In the genomic region with DNA sequence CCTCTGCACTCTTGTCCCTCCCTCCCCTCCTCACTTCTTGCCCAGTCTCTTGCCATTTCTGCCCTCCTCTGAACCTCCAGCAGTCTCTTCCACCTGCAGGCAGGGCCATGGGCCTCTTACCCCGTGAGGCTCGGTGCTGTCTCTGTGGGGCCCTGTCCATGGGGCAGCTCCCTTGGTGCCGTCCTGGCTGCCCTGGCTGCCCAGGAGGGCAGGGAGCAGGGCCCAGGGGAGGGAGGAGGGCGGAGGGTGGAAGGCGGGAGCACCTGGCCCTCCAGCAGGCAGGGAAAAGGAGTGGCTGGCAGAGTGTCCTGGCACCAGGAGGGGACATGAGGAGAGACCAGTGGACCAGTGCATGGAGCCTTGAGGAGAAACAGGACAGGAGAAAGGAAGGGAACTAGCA, we compare ENCODE assay signal across 12 cellular contexts. TPM values are rescaled to one million over a fixed set of nuclear protein-coding genes. Genes with fewer than 3 reads are reported as not detected.
A peak's percentile ranks its signal among the peaks of the same experiment; 100 is the strongest.
DNase-seq lines count a peak whose midpoint lies in the region; ATAC-seq, FAIRE-seq and TF ChIP-seq lines count a peak whose summit lies in the region.
"Had no signal": no experiment of that assay in that cellular context is flagged by ENCODE, and none has a peak within 500 bp of the region (broad histone marks: within the 10 kb centered on the region; RNA-seq: fewer than 3 reads in every experiment).

A gene (minus strand): TSS at position 198 of the 400 bp plus-strand sequence. CDS start 38 bp downstream, at position 160.

- H3K9me3 Mint-ChIP-seq in activated CD4-positive, alpha-beta T cell treated with anti-CD3 and anti-CD28 coated beads, Interleukin-2, amount 10 ng/mL, durations not matched to agents 24 days and 14 days = no peaks in the 10 kb centered on the region
- H3K9me3 Mint-ChIP-seq in WTC11 = no peaks in the 10 kb centered on the region

- H3K36me3 ChIP-seq in keratinocyte (ENCODE audit: control insufficient read depth in 2 of 2, extremely low read depth in 1 of 2, insufficient read depth in 2 of 2, low read length in 2 of 2) (no peaks in the 10 kb centered on the region), suprapubic skin (no peaks in the 10 kb centered on the region)
- H3K36me3 ChIP-seq: gastroesophageal sphincter had no signal

- peak within 1 kb of the TSS; percentile 33 for H3K4me3 Mint-ChIP-seq in activated CD4-positive, alpha-beta T cell treated with anti-CD3 and anti-CD28 coated beads, Interleukin-2, amount 10 ng/mL, durations not matched to agents 24 days and 14 days
- H3K4me3 Mint-ChIP-seq in WTC11 = no peak within 1 kb of the TSS

- peaks cover 62% of the 10 kb centered on the region for H3K4me1 Mint-ChIP-seq in activated CD4-positive, alpha-beta T cell treated with anti-CD3 and anti-CD28 coated beads, Interleukin-2, amount 10 ng/mL, durations not matched to agents 24 days and 14 days
- H3K4me1 Mint-ChIP-seq in WTC11 = peaks cover 38% of the 10 kb centered on the region

- peak; percentile 54 for DNase-seq in activated CD4-positive, alpha-beta T cell treated with anti-CD3 and anti-CD28 coated beads, Interleukin-2, amount 10 ng/mL, durations not matched to agents 24 days and 14 days
- no peak for DNase-seq in activated CD4-positive, alpha-beta T cell treated with anti-CD3 and anti-CD28 coated beads, Interleukin-2, amount 50 U/mL, for 4 hours
- no peak for DNase-seq in WTC11 (ENCODE audit: low spot score)
- no peak for DNase-seq in keratinocyte (ENCODE audit: low read depth, low spot score)
- DNase-seq in suprapubic skin (ENCODE audit: low spot score in 2 of 2) = no peak
- no peak for DNase-seq in NCI-H128 (lab: John Stamatoyannopoulos, UW; ENCODE audit: unreplicated experiment)
- no peak for DNase-seq in H4 (ENCODE audit: low spot score)
- DNase-seq: NCI-H226 had no signal

- H3K27ac Mint-ChIP-seq in activated CD4-positive, alpha-beta T cell treated with anti-CD3 and anti-CD28 coated beads, Interleukin-2, amount 10 ng/mL, durations not matched to agents 24 days and 14 days = peak within 1 kb of the TSS; percentile 72
- H3K27ac Mint-ChIP-seq in WTC11 = no peak within 1 kb of the TSS; the same call in 1 of the 2 replicates

- peak within 1 kb of the TSS; percentile 6 for H3K4me2 ChIP-seq in keratinocyte (ENCODE audit: control insufficient read depth, extremely low read depth, insufficient read depth, low read depth, low read length)

- intact Hi-C loops in activated CD4-positive, alpha-beta T cell treated with anti-CD3 and anti-CD28 coated beads, Interleukin-2, amount 10 ng/mL, durations not matched to agents 24 days and 14 days (cut with micrococcal nuclease) = no loop called here

- H3K9me3 ChIP-seq in keratinocyte (ENCODE audit: control insufficient read depth, low read depth, low read length) (no peaks in the 10 kb centered on the region), suprapubic skin (no peaks in the 10 kb centered on the region)
- H3K9me3 ChIP-seq: gastroesophageal sphincter had no signal

- H3K36me3 Mint-ChIP-seq in activated CD4-positive, alpha-beta T cell treated with anti-CD3 and anti-CD28 coated beads, Interleukin-2, amount 10 ng/mL, durations not matched to agents 24 days and 14 days (ENCODE audit: low read depth) = no peaks in the 10 kb centered on the region
- H3K36me3 Mint-ChIP-seq in WTC11 = no peaks in the 10 kb centered on the region

- no peak for FAIRE-seq in keratinocyte (lab: Jason Lieb, UNC)

- CTCF ChIA-PET in WTC11 (lab: Charles Lee) = interaction anchor here (2.0 kb wide), 1 partner anchor 8 kb away, joined by 17 read pairs; a partner anchor contains a TSS

- dilution Hi-C loops in keratinocyte (cut with MboI; ENCODE audit: extremely low pct_ligation_motif_present, low sequenced_read_pairs) = no loop called here

- TF ChIP-seq CTCF in WTC11 (IDR thresholded peaks at IDR 0.05) (no peak), keratinocyte (optimal IDR thresholded peaks at IDR 0.05 in 1 of 3, IDR thresholded peaks at IDR 0.05 in 1 of 3, conservative IDR thresholded peaks at IDR 0.05 in 1 of 3; ENCODE audit: extremely low read depth in 1 of 3, insufficient read depth in 2 of 3, low read length in 3 of 3) (no peak), suprapubic skin (IDR thresholded peaks at IDR 0.05) (no peak)

- no peaks in the 10 kb centered on the region for H4K20me1 ChIP-seq in keratinocyte (ENCODE audit: control insufficient read depth, extremely low read depth, insufficient read depth, low read length)

- POLR2A ChIA-PET in WTC11 (lab: Charles Lee) = no interaction called here

- TF ChIP-seq POLR2A in suprapubic skin (IDR thresholded peaks at IDR 0.05) = no peak

- H3K27me3 ChIP-seq in keratinocyte (ENCODE audit: control insufficient read depth, extremely low read depth, insufficient read depth, low read length) (no peaks in the 10 kb centered on the region), suprapubic skin (no peaks in the 10 kb centered on the region)

- ATAC-seq in WTC11 (no peak), GM21360 (IDR thresholded peaks at IDR 0.05; ENCODE audit: unreplicated experiment) (no peak)
- ATAC-seq: gastroesophageal sphincter had no signal

- H3K27me3 Mint-ChIP-seq in activated CD4-positive, alpha-beta T cell treated with anti-CD3 and anti-CD28 coated beads, Interleukin-2, amount 10 ng/mL, durations not matched to agents 24 days and 14 days = no peaks in the 10 kb centered on the region
- peaks cover 8% of the 10 kb centered on the region for H3K27me3 Mint-ChIP-seq in WTC11 (ENCODE audit: low read depth)

- 43% methylated on average over 5 of the region's 5 CpGs for WGBS in suprapubic skin

- peaks cover 28% of the 10 kb centered on the region for H3K4me1 ChIP-seq in keratinocyte (ENCODE audit: control insufficient read depth, extremely low read depth, insufficient read depth, low read length)
- H3K4me1 ChIP-seq in suprapubic skin = peaks cover 72% of the 10 kb centered on the region

- H3K27ac ChIP-seq in keratinocyte (ENCODE audit: control insufficient read depth, insufficient read depth, low read length) (no peak within 1 kb of the TSS), suprapubic skin (peak within 1 kb of the TSS; percentile 82)
- H3K27ac ChIP-seq: gastroesophageal sphincter, HL-60 had no signal

- no peak for TF ChIP-seq EP300 in suprapubic skin (IDR thresholded peaks at IDR 0.05)

- H3K79me2 ChIP-seq in keratinocyte (ENCODE audit: control insufficient read depth, insufficient read depth, low read length) = no peaks in the 10 kb centered on the region

- no peak within 1 kb of the TSS for H3K9ac ChIP-seq in keratinocyte (ENCODE audit: control insufficient read depth, extremely low read depth, insufficient read depth, low read length)

- H3K4me3 ChIP-seq in keratinocyte (ENCODE audit: control insufficient read depth in 2 of 3, extremely low read depth in 1 of 3, insufficient read depth in 2 of 3, low read depth in 1 of 3, low read length in 3 of 3) (no peak within 1 kb of the TSS), suprapubic skin (peak within 1 kb of the TSS; percentile 51)
- H3K4me3 ChIP-seq: gastroesophageal sphincter had no signal

- H3K9me1 ChIP-seq in keratinocyte (ENCODE audit: control insufficient read depth, extremely low read depth, insufficient read depth, low read length) = no peaks in the 10 kb centered on the region

- peak within 1 kb of the TSS; percentile 54 for H2AFZ ChIP-seq in keratinocyte (ENCODE audit: control insufficient read depth, low read length)

TF ChIP-seq in WTC11, 78 proteins besides CTCF, POLR2A, EP300 and RAD21:
- TF ChIP-seq TEAD4 (CRISPR knock-in tag; IDR thresholded peaks at IDR 0.05) (no peak), ZNF263 (CRISPR knock-in tag; IDR thresholded peaks at IDR 0.05; ENCODE audit: low read depth) (0 out of 2 replicates have a peak, but pooled peaks have one; percentile 23)
- TF ChIP-seq, protein P1, sequence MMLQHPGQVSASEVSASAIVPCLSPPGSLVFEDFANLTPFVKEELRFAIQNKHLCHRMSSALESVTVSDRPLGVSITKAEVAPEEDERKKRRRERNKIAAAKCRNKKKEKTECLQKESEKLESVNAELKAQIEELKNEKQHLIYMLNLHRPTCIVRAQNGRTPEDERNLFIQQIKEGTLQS (CRISPR knock-in tag; conservative IDR thresholded peaks at IDR 0.05) = no peak
- TF ChIP-seq, protein P2, sequence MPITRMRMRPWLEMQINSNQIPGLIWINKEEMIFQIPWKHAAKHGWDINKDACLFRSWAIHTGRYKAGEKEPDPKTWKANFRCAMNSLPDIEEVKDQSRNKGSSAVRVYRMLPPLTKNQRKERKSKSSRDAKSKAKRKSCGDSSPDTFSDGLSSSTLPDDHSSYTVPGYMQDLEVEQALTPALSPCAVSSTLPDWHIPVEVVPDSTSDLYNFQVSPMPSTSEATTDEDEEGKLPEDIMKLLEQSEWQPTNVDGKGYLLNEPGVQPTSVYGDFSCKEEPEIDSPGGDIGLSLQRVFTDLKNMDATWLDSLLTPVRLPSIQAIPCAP (CRISPR knock-in tag; IDR thresholded peaks at IDR 0.05) = no peak

RNA-seq across cellular contexts. Expression of the gene that starts here (rescaled TPM):
- 1.0 and 1.3 TPM in 2 replicates for total RNA-seq in activated CD4-positive, alpha-beta T cell treated with anti-CD3 and anti-CD28 coated beads, Interleukin-2, amount 10 ng/mL, durations not matched to agents 24 days and 14 days
- total RNA-seq in WTC11 (2021) (0.30 to 0.53 TPM (median 0.44 TPM) in 3 replicates), suprapubic skin (10 to 100 TPM; 29.0 to 73.8 (median 43.0) TPM)
- polyA plus RNA-seq in keratinocyte = 0.05 to 0.13 TPM (median 0.12 TPM) in 3 replicates
- 0.77 TPM for polyA plus RNA-seq in keratinocyte (2011; ENCODE audit: low read depth)
- polyA plus RNA-seq in keratinocyte (2011; cell fraction: cytosol; rRNA removed) = 0.07 and 0.16 TPM in 2 replicates
- polyA plus RNA-seq in keratinocyte (2011; cell fraction: nucleus; rRNA removed) = 0.17 and 0.22 TPM in 2 replicates
- 2.3 TPM in 1 of 2 replicates, not detected in the other for polyA plus RNA-seq in keratinocyte (2012; ENCODE audit: low replicate concordance)
- 0.10 to 0.98 TPM (median 0.10 TPM) in 3 replicates for polyA minus RNA-seq in keratinocyte
- 0.96 TPM for polyA minus RNA-seq in keratinocyte (2011; cell fraction: cytosol; rRNA and poly(A)+ RNA removed)
- 0.54 TPM in 1 of 2 replicates, not detected in the other for polyA minus RNA-seq in keratinocyte (2011; cell fraction: nucleus; rRNA and poly(A)+ RNA removed)
- total RNA-seq in H4 (2014; rRNA removed; shearing (Covaris generic)) = 0.60 and 1.2 TPM in 2 replicates
- polyA plus RNA-seq: AG04450 had no signal

Comparison
In these comparisons a context has a peak if more than half of its experiments do, and no peak if none do; other contexts are left out.
1. RNA of the gene that starts here (total RNA-seq): 29.0 to 73.8 TPM in suprapubic skin; 1.0 to 1.3 TPM in activated CD4-positive, alpha-beta T cell treated with anti-CD3 and anti-CD28 coated beads, Interleukin-2, amount 10 ng/mL, durations not matched to agents 24 days and 14 days, 0.60 to 1.2 TPM in H4 and 0.30 to 0.53 TPM in WTC11; every median in the first group is over 10 times any median in the second.